ENCODE assay signal across 24 cellular contexts in the genomic region with DNA sequence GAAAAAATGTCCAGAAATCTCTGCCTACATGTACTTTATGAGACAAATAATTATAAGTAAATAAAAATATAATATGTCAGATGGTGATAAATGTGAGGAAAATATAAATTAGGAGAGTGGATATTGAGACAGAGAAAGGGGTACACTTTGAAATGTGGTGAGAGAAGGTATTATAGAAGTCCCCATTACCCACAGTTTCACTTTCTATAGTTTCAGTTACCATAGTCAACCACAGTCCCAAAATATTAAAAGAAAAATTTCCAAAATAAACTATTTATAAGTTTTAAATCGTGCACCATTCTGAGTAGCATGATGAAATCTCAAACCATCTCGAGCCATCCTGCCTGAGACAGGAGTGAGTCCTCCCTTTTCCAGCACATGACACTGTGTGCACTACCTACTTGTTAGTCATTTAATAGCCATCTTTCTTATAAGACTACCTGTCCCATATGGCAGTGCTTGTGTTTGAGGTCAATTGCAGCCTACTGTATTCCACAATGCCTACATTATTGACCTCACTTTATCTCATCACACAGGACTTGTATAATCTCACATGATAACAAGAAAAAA.
A peak's percentile ranks its signal among the peaks of the same experiment; 100 is the strongest.
DNase-seq lines count a peak whose midpoint lies in the region; ATAC-seq, FAIRE-seq and TF ChIP-seq lines count a peak whose summit lies in the region.
"Had no signal": no experiment of that assay in that cellular context is flagged by ENCODE, and none has a peak within 500 bp of the region (broad histone marks: within the 10 kb centered on the region; RNA-seq: fewer than 3 reads in every experiment).

No MANE protein-coding gene starts in this region.

- H3K4me3 Mint-ChIP-seq in activated CD4-positive, alpha-beta T cell treated with anti-CD3 and anti-CD28 coated beads for 36 hours: no peak overlapping the region

- H3K4me3 ChIP-seq in adrenal gland: no peak overlapping the region
- H3K4me3 ChIP-seq: cardiac muscle cell, lung had no signal

- no peaks in the 10 kb centered on the region for H3K27me3 ChIP-seq in adrenal gland
- H3K27me3 ChIP-seq: BE2C, cardiac muscle cell had no signal

- peak; percentile 69 for ATAC-seq in GM18909 (IDR thresholded peaks at IDR 0.05; ENCODE audit: poor library complexity, unreplicated experiment)
- peak; percentile 49 for ATAC-seq in HG02623 (IDR thresholded peaks at IDR 0.05; ENCODE audit: unreplicated experiment)
- peak; percentile 81 for ATAC-seq in HG03457 (IDR thresholded peaks at IDR 0.05; ENCODE audit: unreplicated experiment)
- no peak for ATAC-seq in activated CD4-positive, alpha-beta T cell treated with anti-CD3 and anti-CD28 coated beads for 36 hours

- intact Hi-C loops in activated CD4-positive, alpha-beta T cell treated with anti-CD3 and anti-CD28 coated beads for 36 hours (cut with DNase I, micrococcal nuclease): no loop called here
- intact Hi-C loops in adrenal gland (cut with DNase I): no loop called here

- WGBS in adrenal gland, 4 donors: 60 to 88% (median 77%) methylated on average over 2 of the region's 2 CpGs

- no peaks in the 10 kb centered on the region for H3K9me3 ChIP-seq in adrenal gland (replicated peaks in 1 of 3)
- H3K9me3 ChIP-seq: BE2C had no signal

- H3K36me3 Mint-ChIP-seq in activated CD4-positive, alpha-beta T cell treated with anti-CD3 and anti-CD28 coated beads for 36 hours (ENCODE audit: low read depth): no peaks in the 10 kb centered on the region

- CTCF ChIA-PET in activated CD4-positive, alpha-beta T cell treated with anti-CD3 and anti-CD28 coated beads for 36 hours (lab: Charles Lee): no interaction called here

- no peaks in the 10 kb centered on the region for H3K36me3 ChIP-seq in adrenal gland (replicated peaks in 1 of 2)
- H3K36me3 ChIP-seq: BE2C, cardiac muscle cell had no signal

- POLR2A ChIA-PET in activated CD4-positive, alpha-beta T cell treated with anti-CD3 and anti-CD28 coated beads for 36 hours (lab: Charles Lee): no interaction called here

- peaks cover 4% of the 10 kb centered on the region for H3K27me3 Mint-ChIP-seq in activated CD4-positive, alpha-beta T cell treated with anti-CD3 and anti-CD28 coated beads for 36 hours
- H3K27me3 Mint-ChIP-seq: progenitor cell of endocrine pancreas had no signal

- TF ChIP-seq CTCF in adrenal gland (IDR thresholded peaks at IDR 0.05): no peak

- TF ChIP-seq POLR2A in GM12891 (IDR thresholded peaks at IDR 0.05; ENCODE audit: low read depth, low read length): no peak
- no peak for TF ChIP-seq POLR2A in adrenal gland (IDR thresholded peaks at IDR 0.05)

- H3K4me1 ChIP-seq in adrenal gland (replicated peaks in 1 of 2): no peaks in the 10 kb centered on the region
- H3K4me1 ChIP-seq: BE2C had no signal

- no peaks in the 10 kb centered on the region for H3K4me1 Mint-ChIP-seq in activated CD4-positive, alpha-beta T cell treated with anti-CD3 and anti-CD28 coated beads for 36 hours

- H3K9me3 Mint-ChIP-seq in activated CD4-positive, alpha-beta T cell treated with anti-CD3 and anti-CD28 coated beads for 36 hours (ENCODE audit: low read depth): peaks cover 2% of the 10 kb centered on the region

- DNase-seq in GM12891 (ENCODE audit: insufficient read length, low spot score) (peak; percentile 13), DMS79 treated with DMSO at 0.1 percent for 48 hours (lab: John Stamatoyannopoulos, UW) (no peak), adrenal gland (no peak)
- no peak for DNase-seq in activated effector memory CD4-positive, alpha-beta T cell treated with anti-CD3 and anti-CD28 coated beads, Interleukin-2, amount 50 U/mL, for 16 hours
- DNase-seq in activated CD4-positive, alpha-beta T cell treated with anti-CD3 and anti-CD28 coated beads for 36 hours: no peak
- DNase-seq: activated naive CD4-positive, alpha-beta T cell treated with anti-CD3 and anti-CD28 coated beads, Interleukin-2, amount 50 U/mL, for 16 hours; activated T-cell treated with anti-CD3 and anti-CD28 coated beads, Interleukin-2, amount 50 U/mL, for 48 hours; anterior cingulate cortex; BE2C; cortex of kidney; HCEC 1CT; Kasumi-1; kidney glomerular epithelial cell; NCI-H1048; NCI-H187 treated with DMSO at 0.1 percent for 48 hours; NCI-H226; SHP77 treated with DMSO at 0.1 percent for 48 hours; substantia nigra had no signal

- no peak overlapping the region for H3K27ac Mint-ChIP-seq in activated CD4-positive, alpha-beta T cell treated with anti-CD3 and anti-CD28 coated beads for 36 hours
- H3K27ac Mint-ChIP-seq: progenitor cell of endocrine pancreas had no signal

- no peak overlapping the region for H3K27ac ChIP-seq in adrenal gland
- H3K27ac ChIP-seq: cardiac muscle cell had no signal

- no peak for FAIRE-seq in GM12891 (lab: Jason Lieb, UNC)

TF ChIP-seq in GM12891, 5 proteins besides CTCF, POLR2A, EP300 and RAD21:
- no peak for TF ChIP-seq POLR2AphosphoS5 (IDR thresholded peaks at IDR 0.05; ENCODE audit: low read depth, low read length)
- no peak for TF ChIP-seq POU2F2 (IDR thresholded peaks at IDR 0.05; ENCODE audit: low read depth, low read length)
- no peak for TF ChIP-seq SPI1 (IDR thresholded peaks at IDR 0.05; ENCODE audit: low read depth, low read length)
- no peak for TF ChIP-seq PAX5 (IDR thresholded peaks at IDR 0.05; ENCODE audit: insufficient read depth, low read length, severe bottlenecking)
- TF ChIP-seq TAF1 (IDR thresholded peaks at IDR 0.05; ENCODE audit: low read depth, low read length): no peak
